2 cellular contexts compared by ENCODE assay signal in the genomic region with DNA sequence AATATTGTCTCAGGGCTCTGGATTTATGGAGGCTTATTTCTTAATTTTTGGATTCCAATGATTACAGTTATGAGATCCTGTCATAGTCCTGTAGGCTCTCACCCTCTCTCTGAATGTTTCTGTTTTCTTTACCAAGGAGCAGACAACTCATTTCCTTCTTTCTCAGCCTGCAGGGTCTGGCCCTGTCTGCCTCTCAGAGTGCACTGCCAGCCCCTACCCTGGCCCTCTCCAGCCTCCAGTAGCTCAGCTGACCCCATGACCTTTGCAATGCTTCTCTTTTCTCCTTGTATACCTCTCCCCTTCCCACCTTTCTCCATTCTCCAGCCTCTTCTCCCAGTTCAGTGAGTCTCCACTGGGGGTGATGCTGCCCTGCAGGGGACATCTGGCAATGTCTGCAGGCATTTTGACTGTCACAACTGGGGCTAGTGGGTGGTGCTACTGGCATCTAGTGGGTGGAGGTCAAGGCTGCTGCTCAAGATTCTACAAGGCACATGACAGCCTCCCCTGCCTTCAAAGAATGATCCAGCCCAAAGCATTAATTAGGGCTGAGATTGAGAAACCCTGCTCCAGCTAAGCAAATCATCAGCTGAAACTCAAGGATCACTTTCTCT.
TF ChIP-seq lines count a peak whose summit lies in the region.

No MANE protein-coding gene starts in this region.

TF ChIP-seq in HepG2, 621 proteins besides CTCF, POLR2A, EP300 and RAD21:
- TF ChIP-seq ZNF644 (CRISPR knock-in tag; IDR thresholded peaks at IDR 0.05; ENCODE audit: low read depth) (0 out of 2 replicates have a peak, but pooled peaks have one; percentile 21), ELF1 (CRISPR knock-in tag; IDR thresholded peaks at IDR 0.05) (no peak), STAG1 (CRISPR knock-in tag; IDR thresholded peaks at IDR 0.05) (peak; percentile 51), ZMYM4 (CRISPR knock-in tag; IDR thresholded peaks at IDR 0.05) (0 out of 2 replicates have a peak, but pooled peaks have one; percentile 29), SMC3 (IDR thresholded peaks at IDR 0.05; ENCODE audit: low read length) (peak; percentile 51), ZNF841 (CRISPR knock-in tag; IDR thresholded peaks at IDR 0.05; ENCODE audit: borderline replicate concordance) (no peak), NR2F6 (IDR thresholded peaks at IDR 0.05) (peak; percentile 47), NR2F6 (CRISPR knock-in tag; IDR thresholded peaks at IDR 0.05) (0 out of 2 replicates have a peak, but pooled peaks have one; percentile 14)
- TF ChIP-seq, protein P1, sequence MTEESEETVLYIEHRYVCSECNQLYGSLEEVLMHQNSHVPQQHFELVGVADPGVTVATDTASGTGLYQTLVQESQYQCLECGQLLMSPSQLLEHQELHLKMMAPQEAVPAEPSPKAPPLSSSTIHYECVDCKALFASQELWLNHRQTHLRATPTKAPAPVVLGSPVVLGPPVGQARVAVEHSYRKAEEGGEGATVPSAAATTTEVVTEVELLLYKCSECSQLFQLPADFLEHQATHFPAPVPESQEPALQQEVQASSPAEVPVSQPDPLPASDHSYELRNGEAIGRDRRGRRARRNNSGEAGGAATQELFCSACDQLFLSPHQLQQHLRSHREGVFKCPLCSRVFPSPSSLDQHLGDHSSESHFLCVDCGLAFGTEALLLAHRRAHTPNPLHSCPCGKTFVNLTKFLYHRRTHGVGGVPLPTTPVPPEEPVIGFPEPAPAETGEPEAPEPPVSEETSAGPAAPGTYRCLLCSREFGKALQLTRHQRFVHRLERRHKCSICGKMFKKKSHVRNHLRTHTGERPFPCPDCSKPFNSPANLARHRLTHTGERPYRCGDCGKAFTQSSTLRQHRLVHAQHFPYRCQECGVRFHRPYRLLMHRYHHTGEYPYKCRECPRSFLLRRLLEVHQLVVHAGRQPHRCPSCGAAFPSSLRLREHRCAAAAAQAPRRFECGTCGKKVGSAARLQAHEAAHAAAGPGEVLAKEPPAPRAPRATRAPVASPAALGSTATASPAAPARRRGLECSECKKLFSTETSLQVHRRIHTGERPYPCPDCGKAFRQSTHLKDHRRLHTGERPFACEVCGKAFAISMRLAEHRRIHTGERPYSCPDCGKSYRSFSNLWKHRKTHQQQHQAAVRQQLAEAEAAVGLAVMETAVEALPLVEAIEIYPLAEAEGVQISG (CRISPR knock-in tag; IDR thresholded peaks at IDR 0.05), result peak; percentile 95
- TF ChIP-seq, protein P2, sequence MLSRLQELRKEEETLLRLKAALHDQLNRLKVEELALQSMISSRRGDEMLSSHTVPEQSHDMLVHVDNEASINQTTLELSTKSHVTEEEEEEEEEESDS (CRISPR knock-in tag; IDR thresholded peaks at IDR 0.05; ENCODE audit: borderline replicate concordance), result no peak

TF ChIP-seq in SK-N-SH, 30 proteins besides CTCF, POLR2A, EP300 and RAD21:
- no peak for TF ChIP-seq FOXJ3 (CRISPR knock-in tag; IDR thresholded peaks at IDR 0.05)
- no peak for TF ChIP-seq FOXM1 (IDR thresholded peaks at IDR 0.05; ENCODE audit: low read depth)
- TF ChIP-seq, protein P3, sequence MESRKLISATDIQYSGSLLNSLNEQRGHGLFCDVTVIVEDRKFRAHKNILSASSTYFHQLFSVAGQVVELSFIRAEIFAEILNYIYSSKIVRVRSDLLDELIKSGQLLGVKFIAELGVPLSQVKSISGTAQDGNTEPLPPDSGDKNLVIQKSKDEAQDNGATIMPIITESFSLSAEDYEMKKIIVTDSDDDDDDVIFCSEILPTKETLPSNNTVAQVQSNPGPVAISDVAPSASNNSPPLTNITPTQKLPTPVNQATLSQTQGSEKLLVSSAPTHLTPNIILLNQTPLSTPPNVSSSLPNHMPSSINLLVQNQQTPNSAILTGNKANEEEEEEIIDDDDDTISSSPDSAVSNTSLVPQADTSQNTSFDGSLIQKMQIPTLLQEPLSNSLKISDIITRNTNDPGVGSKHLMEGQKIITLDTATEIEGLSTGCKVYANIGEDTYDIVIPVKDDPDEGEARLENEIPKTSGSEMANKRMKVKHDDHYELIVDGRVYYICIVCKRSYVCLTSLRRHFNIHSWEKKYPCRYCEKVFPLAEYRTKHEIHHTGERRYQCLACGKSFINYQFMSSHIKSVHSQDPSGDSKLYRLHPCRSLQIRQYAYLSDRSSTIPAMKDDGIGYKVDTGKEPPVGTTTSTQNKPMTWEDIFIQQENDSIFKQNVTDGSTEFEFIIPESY (IDR thresholded peaks at IDR 0.05; ENCODE audit: borderline replicate concordance, low read depth), result no peak
- TF ChIP-seq SMC3 (IDR thresholded peaks at IDR 0.05; ENCODE audit: low read depth, low read length), result no peak
- no peak for TF ChIP-seq RXRA (IDR thresholded peaks at IDR 0.05; ENCODE audit: borderline replicate concordance, low read depth)
- no peak for TF ChIP-seq TAF1 (IDR thresholded peaks at IDR 0.05; ENCODE audit: borderline replicate concordance, low read depth, low read length)
- no peak for TF ChIP-seq CHD2 (IDR thresholded peaks at IDR 0.05; ENCODE audit: low read length, partially characterized antibody)
- no peak for TF ChIP-seq ELF1 (IDR thresholded peaks at IDR 0.05)
- TF ChIP-seq POLR2AphosphoS5 (IDR thresholded peaks at IDR 0.05; ENCODE audit: low read depth, low read length), result no peak
- TF ChIP-seq SIN3A (IDR thresholded peaks at IDR 0.05; ENCODE audit: borderline replicate concordance, low read depth, low read length), result no peak
- TF ChIP-seq, protein P4, sequence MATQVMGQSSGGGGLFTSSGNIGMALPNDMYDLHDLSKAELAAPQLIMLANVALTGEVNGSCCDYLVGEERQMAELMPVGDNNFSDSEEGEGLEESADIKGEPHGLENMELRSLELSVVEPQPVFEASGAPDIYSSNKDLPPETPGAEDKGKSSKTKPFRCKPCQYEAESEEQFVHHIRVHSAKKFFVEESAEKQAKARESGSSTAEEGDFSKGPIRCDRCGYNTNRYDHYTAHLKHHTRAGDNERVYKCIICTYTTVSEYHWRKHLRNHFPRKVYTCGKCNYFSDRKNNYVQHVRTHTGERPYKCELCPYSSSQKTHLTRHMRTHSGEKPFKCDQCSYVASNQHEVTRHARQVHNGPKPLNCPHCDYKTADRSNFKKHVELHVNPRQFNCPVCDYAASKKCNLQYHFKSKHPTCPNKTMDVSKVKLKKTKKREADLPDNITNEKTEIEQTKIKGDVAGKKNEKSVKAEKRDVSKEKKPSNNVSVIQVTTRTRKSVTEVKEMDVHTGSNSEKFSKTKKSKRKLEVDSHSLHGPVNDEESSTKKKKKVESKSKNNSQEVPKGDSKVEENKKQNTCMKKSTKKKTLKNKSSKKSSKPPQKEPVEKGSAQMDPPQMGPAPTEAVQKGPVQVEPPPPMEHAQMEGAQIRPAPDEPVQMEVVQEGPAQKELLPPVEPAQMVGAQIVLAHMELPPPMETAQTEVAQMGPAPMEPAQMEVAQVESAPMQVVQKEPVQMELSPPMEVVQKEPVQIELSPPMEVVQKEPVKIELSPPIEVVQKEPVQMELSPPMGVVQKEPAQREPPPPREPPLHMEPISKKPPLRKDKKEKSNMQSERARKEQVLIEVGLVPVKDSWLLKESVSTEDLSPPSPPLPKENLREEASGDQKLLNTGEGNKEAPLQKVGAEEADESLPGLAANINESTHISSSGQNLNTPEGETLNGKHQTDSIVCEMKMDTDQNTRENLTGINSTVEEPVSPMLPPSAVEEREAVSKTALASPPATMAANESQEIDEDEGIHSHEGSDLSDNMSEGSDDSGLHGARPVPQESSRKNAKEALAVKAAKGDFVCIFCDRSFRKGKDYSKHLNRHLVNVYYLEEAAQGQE (IDR thresholded peaks at IDR 0.05; ENCODE audit: low read depth, low read length), result no peak
- no peak for TF ChIP-seq NFIC (IDR thresholded peaks at IDR 0.05; ENCODE audit: borderline replicate concordance)
- no peak for TF ChIP-seq EZH2phosphoT487 (IDR thresholded peaks at IDR 0.05; ENCODE audit: borderline replicate concordance, low read depth)
- TF ChIP-seq JUND (IDR thresholded peaks at IDR 0.05), result no peak
- TF ChIP-seq GATA2 (CRISPR knock-in tag; IDR thresholded peaks at IDR 0.05), result no peak
- no peak for TF ChIP-seq TEAD4 (IDR thresholded peaks at IDR 0.05; ENCODE audit: borderline replicate concordance, insufficient read depth)
- TF ChIP-seq, protein P5, sequence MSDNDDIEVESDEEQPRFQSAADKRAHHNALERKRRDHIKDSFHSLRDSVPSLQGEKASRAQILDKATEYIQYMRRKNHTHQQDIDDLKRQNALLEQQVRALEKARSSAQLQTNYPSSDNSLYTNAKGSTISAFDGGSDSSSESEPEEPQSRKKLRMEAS (IDR thresholded peaks at IDR 0.05; ENCODE audit: low read depth), result no peak
